In genomic region chr2:1842945-1843344, GRCh38 we compare ENCODE assay signal across 23 cellular contexts.
"Had no signal": no experiment of that assay in that cellular context is flagged by ENCODE, and none has a peak within 500 bp of the region (broad histone marks: within the 10 kb centered on the region; RNA-seq: fewer than 3 reads in every experiment).

No MANE protein-coding gene starts in this region.

- H3K4me1 ChIP-seq: SJSA1 had no signal

- H3K9me3 ChIP-seq: MG63, SJSA1 had no signal

- FAIRE-seq: RCC 7860 had no signal

- DNase-seq: Karpas-422, KG1, MG63, NCI-H1092, NCI-H1105 treated with DMSO at 0.1 percent for 48 hours, NCI-H1417 treated with DMSO at 0.1 percent for 48 hours, NCI-H146, NCI-H187, NCI-H2029, NCI-H2081 treated with DMSO at 0.1 percent for 48 hours, NCI-H2171, NCI-H226, NCI-H446, NCI-H510A, NCI-H524 treated with DMSO at 0.1 percent for 48 hours, NCI-H69, NCI-H774, Right ventricle myocardium superior, RPMI8226, SIG-M5 had no signal

- H3K27me3 ChIP-seq: MG63, SJSA1 had no signal

- H3K36me3 ChIP-seq: MG63, SJSA1 had no signal

- H3K27ac ChIP-seq: SJSA1, SK-N-MC had no signal

- H3K4me3 ChIP-seq: MG63, SJSA1, SK-N-MC had no signal
